In genomic region chr9:70093944-70094343, GRCh38 we compare ENCODE assay signal across 13 cellular contexts. TPM values are rescaled to one million over a fixed set of nuclear protein-coding genes. Genes with fewer than 3 reads are reported as not detected.
DNase-seq lines count a peak whose midpoint lies in the region; TF ChIP-seq lines count a peak whose summit lies in the region.
"Had no signal": no experiment of that assay in that cellular context is flagged by ENCODE, and none has a peak within 500 bp of the region (broad histone marks: within the 10 kb centered on the region; RNA-seq: fewer than 3 reads in every experiment).

No MANE protein-coding gene starts in this region.

- H3K27me3 ChIP-seq in endocrine pancreas (ENCODE audit: control insufficient read depth, insufficient read depth, low read length), result no peaks in the 10 kb centered on the region
- no peaks in the 10 kb centered on the region for H3K27me3 ChIP-seq in sigmoid colon
- H3K27me3 ChIP-seq: adrenal gland had no signal

- DNase-seq in NCI-H345 (lab: John Stamatoyannopoulos, UW) (peak; percentile 31), NCI-H345 treated with DMSO at 0.1 percent for 48 hours (lab: John Stamatoyannopoulos, UW; ENCODE audit: unreplicated experiment) (no peak), NCI-H2081 (lab: John Stamatoyannopoulos, UW) (peak; percentile 40 to 76), sigmoid colon (no peak), cerebellar nuclear complex (lab: John Stamatoyannopoulos, UW) (no peak), medulla oblongata (ENCODE audit: extremely low spot score) (no peak), globus pallidus (ENCODE audit: low spot score) (no peak)
- DNase-seq: activated CD4-positive, alpha-beta memory T cell treated with anti-CD3 and anti-CD28 coated beads, Interleukin-2, amount 10 ng/mL, durations not matched to agents 7 days and 5 days; adrenal gland; NCI-H510A; stimulated activated naive CD4-positive, alpha-beta T cell; T-helper 1 cell had no signal

- peaks cover 5% of the 10 kb centered on the region for H3K4me1 ChIP-seq in endocrine pancreas (ENCODE audit: control insufficient read depth, insufficient read depth, low read length)
- peaks cover 0 to 74% (median 68%) of the 10 kb centered on the region in 4 donors for H3K4me1 ChIP-seq in sigmoid colon
- H3K4me1 ChIP-seq: adrenal gland had no signal

- H3K9ac ChIP-seq in endocrine pancreas (ENCODE audit: control insufficient read depth, insufficient read depth, low read length), result no peak overlapping the region

- TF ChIP-seq EP300 in sigmoid colon (IDR thresholded peaks at IDR 0.05), result no peak

- H3K27ac ChIP-seq in sigmoid colon, result peak overlapping the region; percentile 13 to 98 (median 66)
- H3K27ac ChIP-seq: adrenal gland had no signal

- H3K9me3 ChIP-seq in endocrine pancreas (ENCODE audit: control insufficient read depth, low read length) (no peaks in the 10 kb centered on the region), sigmoid colon (no peaks in the 10 kb centered on the region)
- H3K9me3 ChIP-seq: adrenal gland had no signal

- no peak for TF ChIP-seq CTCF in sigmoid colon (IDR thresholded peaks at IDR 0.05)

- no peaks in the 10 kb centered on the region for H3K36me3 ChIP-seq in endocrine pancreas (ENCODE audit: control insufficient read depth, insufficient read depth, low read length)
- H3K36me3 ChIP-seq in sigmoid colon, result no peaks in the 10 kb centered on the region
- H3K36me3 ChIP-seq: adrenal gland had no signal

- intact Hi-C loops in sigmoid colon (cut with DNase I), result no loop called here

- 69 to 78% methylated on average over 1 of the region's 1 CpG for WGBS in sigmoid colon, 2 donors

- H3K4me3 ChIP-seq in endocrine pancreas (ENCODE audit: control insufficient read depth, insufficient read depth, low read length) (peak overlapping the region; percentile 20), sigmoid colon (no peak overlapping the region)
- H3K4me3 ChIP-seq: adrenal gland had no signal

- no peak for TF ChIP-seq POLR2A in sigmoid colon (IDR thresholded peaks at IDR 0.05)

RNA-seq across cellular contexts. Expression of gene MAMDC2, which starts 50.3 kb away (rescaled TPM):
- 100 to 1,000 TPM in 3 of 4 donors, 10 to 100 TPM in 1; 89.9 to 167 (median 137) TPM for total RNA-seq in sigmoid colon
- 1 to 10 TPM; 2.5 to 5.3 (median 4.2) TPM for polyA plus RNA-seq in sigmoid colon

Comparison
In these comparisons a context has a peak if more than half of its experiments do, and no peak if none do; other contexts are left out.
1. DNase-seq: peak in NCI-H345 (single experiment) and NCI-H2081 (2 of 2); none in NCI-H345 treated with DMSO at 0.1 percent for 48 hours (single experiment), sigmoid colon (single experiment), cerebellar nuclear complex (0 of 2), medulla oblongata (single experiment) and globus pallidus (single experiment).